In genomic region chr17:19003966-19004600, GRCh38 we compare ENCODE assay signal across 8 cellular contexts. TPM values are rescaled to one million over a fixed set of nuclear protein-coding genes. Genes with fewer than 3 reads are reported as not detected.
DNase-seq lines count a peak whose midpoint lies in the region; ATAC-seq and TF ChIP-seq lines count a peak whose summit lies in the region.

No MANE protein-coding gene starts in this region.

- H3K9me3 Mint-ChIP-seq in activated T-helper 17 cell treated with anti-CD3 and anti-CD28 coated beads, Interleukin-2, amount 50 U/mL, for 72 hours, result no peaks in the 10 kb centered on the region
- H3K9me3 Mint-ChIP-seq in glutamatergic neuron (ENCODE audit: unreplicated experiment), result no peaks in the 10 kb centered on the region

- DNase-seq in Daoy (ENCODE audit: low read depth) (peak; percentile 65), HEK293T (ENCODE audit: extremely low spot score) (peak; percentile 44), NCI-H748 (lab: John Stamatoyannopoulos, UW; ENCODE audit: unreplicated experiment) (peak; percentile 80), glutamatergic neuron (no peak), retina (peak; percentile 73), NCI-H345 treated with DMSO at 0.1 percent for 48 hours (lab: John Stamatoyannopoulos, UW; ENCODE audit: unreplicated experiment) (no peak)

- peak overlapping the region; percentile 82 for H3K27ac Mint-ChIP-seq in activated T-helper 17 cell treated with anti-CD3 and anti-CD28 coated beads, Interleukin-2, amount 50 U/mL, for 72 hours
- H3K27ac Mint-ChIP-seq in glutamatergic neuron (ENCODE audit: unreplicated experiment), result no peak overlapping the region

- POLR2A ChIA-PET in HEK293T (lab: Yijun Ruan, JAX), result interaction anchor here (1.0 to 1.5 kb wide), 9 partner anchors 8 to 43 kb away, joined by 3 to 8 read pairs (median 4); no protein-coding TSS in a partner anchor

- H3K4me1 Mint-ChIP-seq in activated T-helper 17 cell treated with anti-CD3 and anti-CD28 coated beads, Interleukin-2, amount 50 U/mL, for 72 hours, result peaks cover 12% of the 10 kb centered on the region
- H3K4me1 Mint-ChIP-seq in glutamatergic neuron (ENCODE audit: low read depth, unreplicated experiment), result no peaks in the 10 kb centered on the region

- H3K36me3 Mint-ChIP-seq in activated T-helper 17 cell treated with anti-CD3 and anti-CD28 coated beads, Interleukin-2, amount 50 U/mL, for 72 hours (ENCODE audit: low read depth), result peaks cover 23% of the 10 kb centered on the region
- H3K36me3 Mint-ChIP-seq in glutamatergic neuron (ENCODE audit: unreplicated experiment), result no peaks in the 10 kb centered on the region

- CTCF ChIA-PET in HEK293T (lab: Yijun Ruan, JAX), result interaction anchor here (1.7 kb wide), 1 partner anchor 43 kb away, joined by 6 read pairs; no protein-coding TSS in a partner anchor

- TF ChIP-seq CTCF in glutamatergic neuron (IDR thresholded peaks at IDR 0.05; ENCODE audit: partially characterized antibody, unreplicated experiment), result no peak

- peak overlapping the region; percentile 77 for H3K4me3 Mint-ChIP-seq in activated T-helper 17 cell treated with anti-CD3 and anti-CD28 coated beads, Interleukin-2, amount 50 U/mL, for 72 hours
- H3K4me3 Mint-ChIP-seq in glutamatergic neuron (ENCODE audit: unreplicated experiment), result peak overlapping the region; percentile 65

- ATAC-seq in activated T-helper 17 cell treated with anti-CD3 and anti-CD28 coated beads, Interleukin-2, amount 50 U/mL, for 72 hours (replicated peaks), result peak; percentile 42
- no peak for ATAC-seq in HG03378 (IDR thresholded peaks at IDR 0.05; ENCODE audit: unreplicated experiment)

- H3K27me3 Mint-ChIP-seq in activated T-helper 17 cell treated with anti-CD3 and anti-CD28 coated beads, Interleukin-2, amount 50 U/mL, for 72 hours, result no peaks in the 10 kb centered on the region
- peaks cover 2% of the 10 kb centered on the region for H3K27me3 Mint-ChIP-seq in glutamatergic neuron (ENCODE audit: unreplicated experiment)

TF ChIP-seq in HEK293T, 16 proteins besides CTCF, POLR2A, EP300 and RAD21:
- TF ChIP-seq HDGF (IDR thresholded peaks at IDR 0.05; ENCODE audit: borderline replicate concordance) (no peak), FOXA1 (IDR thresholded peaks at IDR 0.05) (no peak), FOXM1 (IDR thresholded peaks at IDR 0.05; ENCODE audit: borderline replicate concordance) (no peak), BHLHE40 (IDR thresholded peaks at IDR 0.05; ENCODE audit: borderline replicate concordance) (no peak), FOXK2 (IDR thresholded peaks at IDR 0.05) (no peak), ARNT (IDR thresholded peaks at IDR 0.05) (no peak), ZNF384 (IDR thresholded peaks at IDR 0.05) (no peak), PKNOX1 (IDR thresholded peaks at IDR 0.05) (no peak), NFRKB (IDR thresholded peaks at IDR 0.05) (no peak), ELF4 (IDR thresholded peaks at IDR 0.05) (no peak), LEF1 (IDR thresholded peaks at IDR 0.05; ENCODE audit: borderline replicate concordance) (no peak), CTBP1 (IDR thresholded peaks at IDR 0.05; ENCODE audit: borderline replicate concordance) (no peak), SP1 (IDR thresholded peaks at IDR 0.05) (no peak), L3MBTL2 (conservative IDR thresholded peaks at IDR 0.05) (no peak), SUZ12 (IDR thresholded peaks at IDR 0.05) (no peak), TARDBP (IDR thresholded peaks at IDR 0.05) (no peak)

RNA-seq across cellular contexts. Expression of gene FAM83G, which starts 0.5 kb away (rescaled TPM):
- 15.1 and 20.2 TPM in 2 replicates for total RNA-seq in Daoy (2014; rRNA removed; shearing (Covaris generic))
- total RNA-seq in activated T-helper 17 cell treated with anti-CD3 and anti-CD28 coated beads, Interleukin-2, amount 50 U/mL, for 72 hours, result 10 to 100 TPM; 15.9 to 22.6 TPM
- total RNA-seq in glutamatergic neuron (ENCODE audit: unreplicated experiment), result 2.0 TPM

RNA-seq across cellular contexts. Expression of gene GRAP, which starts 42.7 kb away (rescaled TPM):
- not detected in 2 replicates for total RNA-seq in Daoy (2014; rRNA removed; shearing (Covaris generic))
- total RNA-seq in activated T-helper 17 cell treated with anti-CD3 and anti-CD28 coated beads, Interleukin-2, amount 50 U/mL, for 72 hours, result 10 to 100 TPM; 13.1 to 14.4 TPM
- 0.64 TPM for total RNA-seq in glutamatergic neuron (ENCODE audit: unreplicated experiment)

RNA-seq across cellular contexts. Expression of gene SLC5A10, which starts 52.1 kb away (rescaled TPM):
- 0.06 TPM in 1 of 2 replicates, not detected in the other for total RNA-seq in Daoy (2014; rRNA removed; shearing (Covaris generic))
- total RNA-seq in activated T-helper 17 cell treated with anti-CD3 and anti-CD28 coated beads, Interleukin-2, amount 50 U/mL, for 72 hours, result not detected
- total RNA-seq in glutamatergic neuron (ENCODE audit: unreplicated experiment), result not detected

Comparison
In these comparisons a context has a peak if more than half of its experiments do, and no peak if none do; other contexts are left out.
1. DNase-seq: peak in Daoy (single experiment), HEK293T (single experiment), NCI-H748 (single experiment) and retina (single experiment); none in glutamatergic neuron (single experiment) and NCI-H345 treated with DMSO at 0.1 percent for 48 hours (single experiment).